ENCODE assay signal across 9 cellular contexts in the genomic region with DNA sequence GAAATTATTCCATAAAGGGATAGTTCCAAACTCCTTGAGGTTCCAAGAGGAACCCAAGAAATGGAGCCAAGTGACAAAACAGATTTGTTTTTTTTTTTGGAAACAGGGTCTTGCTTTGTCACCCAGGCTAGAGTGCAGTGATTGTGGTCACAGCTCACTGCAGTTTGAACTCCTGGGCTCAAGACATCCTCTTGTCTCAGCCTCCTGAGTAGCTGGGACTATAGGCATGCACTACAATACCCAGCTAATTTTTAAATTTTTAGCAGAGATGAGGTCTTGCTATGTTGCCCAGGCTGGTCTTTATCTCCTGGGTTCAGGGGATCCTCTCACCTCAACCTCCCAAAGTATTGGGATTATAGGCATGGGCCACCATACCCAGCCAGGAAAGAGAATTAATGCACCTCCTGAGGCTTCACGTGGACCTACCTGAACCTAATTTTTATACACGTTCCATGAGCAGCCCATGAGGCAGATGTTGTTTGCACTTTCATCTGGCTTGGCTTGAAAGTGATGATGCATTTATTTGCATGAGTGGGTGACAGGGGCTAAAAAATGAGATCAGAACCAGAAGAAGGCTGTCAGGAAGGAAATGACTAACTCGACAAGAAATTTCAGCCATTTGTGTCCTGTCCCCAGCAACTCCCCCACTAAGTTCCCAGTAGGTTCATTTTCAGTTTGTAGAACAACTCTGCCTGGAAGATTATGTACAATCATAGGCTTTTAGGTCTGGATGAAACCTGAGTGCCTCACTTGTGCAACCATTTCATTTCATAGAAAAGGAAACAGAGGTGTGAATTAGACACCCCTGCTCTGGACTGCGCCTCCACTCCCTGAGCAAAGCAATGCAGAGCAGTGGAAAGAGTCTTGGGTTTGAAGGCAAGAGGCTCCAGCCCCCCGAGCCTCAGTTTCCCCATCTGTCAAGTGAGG. TPM values are rescaled to one million over a fixed set of nuclear protein-coding genes. Genes with fewer than 3 reads are reported as not detected.
A peak's percentile ranks its signal among the peaks of the same experiment; 100 is the strongest.
DNase-seq lines count a peak whose midpoint lies in the region; ATAC-seq, FAIRE-seq and TF ChIP-seq lines count a peak whose summit lies in the region.
"Had no signal": no experiment of that assay in that cellular context is flagged by ENCODE, and none has a peak within 500 bp of the region (broad histone marks: within the 10 kb centered on the region; RNA-seq: fewer than 3 reads in every experiment).

No MANE protein-coding gene starts in this region.

- 14% methylated on average over 5 of the region's 5 CpGs for WGBS in A549 (ENCODE audit: missing lambda C conversion rate)

- H3K9me3 ChIP-seq in A549 (no peaks in the 10 kb centered on the region), ascending aorta (no peaks in the 10 kb centered on the region)

- H3K4me3 ChIP-seq in A549: no peak overlapping the region
- H3K4me3 ChIP-seq in fibroblast of mammary gland (ENCODE audit: control insufficient read depth, low read depth, low read length): no peak overlapping the region
- no peak overlapping the region for H3K4me3 ChIP-seq in ascending aorta

- CTCF ChIA-PET in A549 (lab: Yijun Ruan, JAX): interaction anchor here (2.0 kb wide), 1 partner anchor 134 kb away, joined by 4 read pairs; no protein-coding TSS in a partner anchor

- no peak for TF ChIP-seq RAD21 in A549 (conservative IDR thresholded peaks at IDR 0.05 in 1 of 2, IDR thresholded peaks at IDR 0.05 in 1 of 2)

- H3K36me3 ChIP-seq in ascending aorta: no peaks in the 10 kb centered on the region

- DNase-seq in A549 (ENCODE audit: low read depth in 1 of 2, low spot score in 1 of 2) (peak; percentile 34 to 67), RCC 7860 (ENCODE audit: low spot score) (peak; percentile 90), fibroblast of mammary gland (ENCODE audit: low read depth) (peak; percentile 76), pons (ENCODE audit: low spot score) (no peak), ascending aorta (ENCODE audit: low spot score in 2 of 2) (no peak), amniotic stem cell (lab: John Stamatoyannopoulos, UW) (no peak)

- H3K27me3 ChIP-seq in ascending aorta: no peaks in the 10 kb centered on the region

- H3K4me1 ChIP-seq in A549: peaks cover 45% of the 10 kb centered on the region
- H3K4me1 ChIP-seq in ascending aorta: no peaks in the 10 kb centered on the region

- no peak for TF ChIP-seq CTCF in A549 (IDR thresholded peaks at IDR 0.05)
- no peak for TF ChIP-seq CTCF in fibroblast of mammary gland (conservative IDR thresholded peaks at IDR 0.05; ENCODE audit: control insufficient read depth, insufficient read depth, low read depth, low read length)
- no peak for TF ChIP-seq CTCF in ascending aorta (IDR thresholded peaks at IDR 0.05)

- FAIRE-seq in A549 (lab: Jason Lieb, UNC): no peak
- peak; percentile 89 for FAIRE-seq in RCC 7860 (lab: Jason Lieb, UNC)
- FAIRE-seq: H1 had no signal

- no peak for TF ChIP-seq POLR2A in A549 (IDR thresholded peaks at IDR 0.05; ENCODE audit: low read length)

- POLR2A ChIA-PET in A549 (lab: Yijun Ruan, JAX): no interaction called here

- peak overlapping the region; percentile 64 for H3K4me2 ChIP-seq in A549

- intact Hi-C loops in ascending aorta (cut with DNase I): no loop called here

- H3K27ac ChIP-seq in A549: peak overlapping the region; percentile 61 to 76
- H3K27ac ChIP-seq in ascending aorta: no peak overlapping the region

- peak; percentile 23 to 52; a peak in 1 of 5 replicates for TF ChIP-seq EP300 in A549 (IDR thresholded peaks at IDR 0.05)

- ATAC-seq in A549: peak; percentile 30 to 53; a peak in 3 of 6 replicates
- peak; percentile 65 for ATAC-seq in GM18508 (IDR thresholded peaks at IDR 0.05; ENCODE audit: insufficient read depth, unreplicated experiment)
- ATAC-seq in HG02870 (IDR thresholded peaks at IDR 0.05; ENCODE audit: unreplicated experiment): peak; percentile 82

TF ChIP-seq in A549, 52 proteins besides CTCF, POLR2A, EP300 and RAD21:
- TF ChIP-seq JUNB (IDR thresholded peaks at IDR 0.05): peak; percentile 61; the same call in 1 of the 2 replicates
- TF ChIP-seq KDM5A (IDR thresholded peaks at IDR 0.05): no peak
- TF ChIP-seq MAFK (IDR thresholded peaks at IDR 0.05; ENCODE audit: partially characterized antibody): peak; percentile 50
- TF ChIP-seq JUN (IDR thresholded peaks at IDR 0.05): 0 out of 5 replicates have a peak, but pooled peaks of 1 of the 2 experiments have one; percentile 26
- peak in 1 of 2 experiments; percentile 23; a peak in 2 of 4 replicates for TF ChIP-seq CEBPB (IDR thresholded peaks at IDR 0.05)
- no peak for TF ChIP-seq HOXA7 (CRISPR knock-in tag; IDR thresholded peaks at IDR 0.05)
- TF ChIP-seq, protein P1, sequence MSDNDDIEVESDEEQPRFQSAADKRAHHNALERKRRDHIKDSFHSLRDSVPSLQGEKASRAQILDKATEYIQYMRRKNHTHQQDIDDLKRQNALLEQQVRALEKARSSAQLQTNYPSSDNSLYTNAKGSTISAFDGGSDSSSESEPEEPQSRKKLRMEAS (IDR thresholded peaks at IDR 0.05): peak; percentile 36; the same call in 1 of the 2 replicates
- TF ChIP-seq POLR2AphosphoS2 (conservative IDR thresholded peaks at IDR 0.05; ENCODE audit: low read length): no peak
- TF ChIP-seq FOSL2 (IDR thresholded peaks at IDR 0.05): peak; percentile 43; the same call in 1 of the 2 replicates
- peak; percentile 59 for TF ChIP-seq FOSL2 (CRISPR knock-in tag; IDR thresholded peaks at IDR 0.05)

RNA-seq across cellular contexts. Expression of a gene that starts 10.3 kb away (rescaled TPM):
- polyA plus RNA-seq in A549 (2011; rRNA removed): 0.16 and 0.22 TPM in 2 replicates
- polyA plus RNA-seq in A549 (2012; cell fraction: cytosol; rRNA removed): 0.09 and 0.16 TPM in 2 replicates
- polyA plus RNA-seq in A549 (2012; cell fraction: nucleus; rRNA removed): 0.40 and 0.50 TPM in 2 replicates
- 0.18 to 0.42 TPM (median 0.40 TPM) in 3 replicates for polyA plus RNA-seq in A549 (2017; fragmentation: RNase III; extraction: RNeasy Plus Mini Kit Qiagen cat#74134 plus additional on column Dnase treatment)
- not detected in 2 replicates for polyA minus RNA-seq in A549 (2011; rRNA and poly(A)+ RNA removed)
- 20.0 TPM for total RNA-seq in ascending aorta

Comparison
In these comparisons a context has a peak if more than half of its experiments do, and no peak if none do; other contexts are left out.
1. DNase-seq: peak in A549 (2 of 2), RCC 7860 (single experiment) and fibroblast of mammary gland (single experiment); none in pons (single experiment), ascending aorta (0 of 2) and amniotic stem cell (single experiment).
2. H3K27ac ChIP-seq: peak in A549 (2 of 2); none in ascending aorta (0 of 2).
3. Peak in every context shown above with its lines, with median percentiles within 50 percentile points of each other: ATAC-seq.